2 cellular contexts compared by ENCODE assay signal in the genomic region with DNA sequence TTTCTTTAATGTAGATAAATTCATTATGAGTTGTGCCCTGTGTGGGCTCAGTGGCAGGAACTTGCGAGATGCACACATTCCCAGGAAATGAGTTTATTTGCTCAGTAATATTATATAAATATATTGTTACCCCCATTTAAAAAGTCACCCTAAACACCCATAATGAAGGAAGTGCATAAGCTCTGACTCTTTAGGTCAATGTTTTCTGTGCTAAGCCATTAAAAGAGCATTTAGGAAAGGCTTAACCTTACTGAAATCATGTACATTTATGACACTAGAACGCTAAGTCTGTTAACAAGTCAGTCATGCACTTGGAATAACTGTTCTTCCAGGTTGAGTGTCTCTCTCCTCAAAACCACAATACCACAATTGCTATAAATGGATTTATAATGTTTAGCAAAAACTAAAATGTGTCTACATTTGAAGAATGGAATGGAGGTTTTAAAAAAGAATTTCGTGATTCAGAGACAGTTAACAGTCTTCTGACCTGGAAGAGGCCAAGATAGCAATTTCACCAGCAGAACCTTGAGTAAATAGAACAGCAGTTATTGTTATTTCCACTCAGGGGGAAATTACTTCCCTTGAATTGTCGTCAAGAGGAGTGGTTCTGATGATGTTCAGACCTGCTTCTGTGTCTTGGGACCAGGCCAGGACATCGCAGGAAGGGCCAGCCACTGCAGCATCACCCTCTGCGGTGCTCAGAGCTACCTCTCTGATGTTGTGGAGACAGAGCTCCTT.
A peak's percentile ranks its signal among the peaks of the same experiment; 100 is the strongest.
TF ChIP-seq lines count a peak whose summit lies in the region.

No MANE protein-coding gene starts in this region.

TF ChIP-seq in A549, 52 proteins besides CTCF, POLR2A, EP300 and RAD21 (continued from another document):
- TF ChIP-seq, protein P1, sequence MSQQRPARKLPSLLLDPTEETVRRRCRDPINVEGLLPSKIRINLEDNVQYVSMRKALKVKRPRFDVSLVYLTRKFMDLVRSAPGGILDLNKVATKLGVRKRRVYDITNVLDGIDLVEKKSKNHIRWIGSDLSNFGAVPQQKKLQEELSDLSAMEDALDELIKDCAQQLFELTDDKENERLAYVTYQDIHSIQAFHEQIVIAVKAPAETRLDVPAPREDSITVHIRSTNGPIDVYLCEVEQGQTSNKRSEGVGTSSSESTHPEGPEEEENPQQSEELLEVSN (IDR thresholded peaks at IDR 0.05; ENCODE audit: borderline replicate concordance, low read depth) = no peak
- TF ChIP-seq JUN (IDR thresholded peaks at IDR 0.05) = 0 out of 5 replicates have a peak, but pooled peaks of 1 of the 2 experiments have one; percentile 8
- TF ChIP-seq RNF2 (IDR thresholded peaks at IDR 0.05; ENCODE audit: borderline replicate concordance, low read depth) = no peak
- TF ChIP-seq MYC (IDR thresholded peaks at IDR 0.05; ENCODE audit: borderline replicate concordance, low read length) = no peak
- no peak for TF ChIP-seq CBX2 (IDR thresholded peaks at IDR 0.05; ENCODE audit: borderline replicate concordance, low read depth)
- no peak for TF ChIP-seq HMGXB4 (CRISPR knock-in tag; IDR thresholded peaks at IDR 0.05; ENCODE audit: borderline replicate concordance)
- no peak for TF ChIP-seq FOSL2 (IDR thresholded peaks at IDR 0.05)
- TF ChIP-seq FOSL2 (CRISPR knock-in tag; IDR thresholded peaks at IDR 0.05) = peak; percentile 39; the same call in 1 of the 2 replicates
- no peak for TF ChIP-seq ZC3H11A (IDR thresholded peaks at IDR 0.05)
- TF ChIP-seq PBX3 (IDR thresholded peaks at IDR 0.05) = no peak
- no peak for TF ChIP-seq NPAS2 (CRISPR knock-in tag; IDR thresholded peaks at IDR 0.05; ENCODE audit: borderline replicate concordance)
- TF ChIP-seq, protein P2, sequence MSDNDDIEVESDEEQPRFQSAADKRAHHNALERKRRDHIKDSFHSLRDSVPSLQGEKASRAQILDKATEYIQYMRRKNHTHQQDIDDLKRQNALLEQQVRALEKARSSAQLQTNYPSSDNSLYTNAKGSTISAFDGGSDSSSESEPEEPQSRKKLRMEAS (IDR thresholded peaks at IDR 0.05) = 0 out of 2 replicates have a peak, but pooled peaks have one; percentile 27
- TF ChIP-seq JUNB (IDR thresholded peaks at IDR 0.05) = peak; percentile 48
- TF ChIP-seq BCL3 (IDR thresholded peaks at IDR 0.05) = peak; percentile 38; the same call in 1 of the 3 replicates
- no peak for TF ChIP-seq RCOR1 (IDR thresholded peaks at IDR 0.05; ENCODE audit: low read depth, low read length)

TF ChIP-seq in HEK293, 187 proteins besides CTCF, POLR2A, EP300 and RAD21 (continued from another document and continues in another):
- no peak for TF ChIP-seq KLF1 (tag by site-specific recombination; IDR thresholded peaks at IDR 0.05)
- peak; percentile 98 for TF ChIP-seq WT1 (tag by site-specific recombination; IDR thresholded peaks at IDR 0.05)
- TF ChIP-seq ZFP41 (tag by site-specific recombination; IDR thresholded peaks at IDR 0.05; ENCODE audit: borderline replicate concordance) = no peak
- no peak for TF ChIP-seq ZNF544 (tag by site-specific recombination; IDR thresholded peaks at IDR 0.05)
- no peak for TF ChIP-seq ZSCAN18 (tag by site-specific recombination; IDR thresholded peaks at IDR 0.05)
- TF ChIP-seq OSR2 (tag by site-specific recombination; IDR thresholded peaks at IDR 0.05) = peak; percentile 81
- no peak for TF ChIP-seq YY2 (tag by site-specific recombination; IDR thresholded peaks at IDR 0.05)
- TF ChIP-seq, protein P3, sequence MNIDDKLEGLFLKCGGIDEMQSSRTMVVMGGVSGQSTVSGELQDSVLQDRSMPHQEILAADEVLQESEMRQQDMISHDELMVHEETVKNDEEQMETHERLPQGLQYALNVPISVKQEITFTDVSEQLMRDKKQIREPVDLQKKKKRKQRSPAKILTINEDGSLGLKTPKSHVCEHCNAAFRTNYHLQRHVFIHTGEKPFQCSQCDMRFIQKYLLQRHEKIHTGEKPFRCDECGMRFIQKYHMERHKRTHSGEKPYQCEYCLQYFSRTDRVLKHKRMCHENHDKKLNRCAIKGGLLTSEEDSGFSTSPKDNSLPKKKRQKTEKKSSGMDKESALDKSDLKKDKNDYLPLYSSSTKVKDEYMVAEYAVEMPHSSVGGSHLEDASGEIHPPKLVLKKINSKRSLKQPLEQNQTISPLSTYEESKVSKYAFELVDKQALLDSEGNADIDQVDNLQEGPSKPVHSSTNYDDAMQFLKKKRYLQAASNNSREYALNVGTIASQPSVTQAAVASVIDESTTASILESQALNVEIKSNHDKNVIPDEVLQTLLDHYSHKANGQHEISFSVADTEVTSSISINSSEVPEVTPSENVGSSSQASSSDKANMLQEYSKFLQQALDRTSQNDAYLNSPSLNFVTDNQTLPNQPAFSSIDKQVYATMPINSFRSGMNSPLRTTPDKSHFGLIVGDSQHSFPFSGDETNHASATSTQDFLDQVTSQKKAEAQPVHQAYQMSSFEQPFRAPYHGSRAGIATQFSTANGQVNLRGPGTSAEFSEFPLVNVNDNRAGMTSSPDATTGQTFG (tag by site-specific recombination; IDR thresholded peaks at IDR 0.05; ENCODE audit: borderline replicate concordance) = no peak
- peak; percentile 79 for TF ChIP-seq OVOL3 (tag by site-specific recombination; IDR thresholded peaks at IDR 0.05)
- no peak for TF ChIP-seq ZNF341 (tag by site-specific recombination; IDR thresholded peaks at IDR 0.05; ENCODE audit: low read depth)
- TF ChIP-seq SP7 (tag by site-specific recombination; IDR thresholded peaks at IDR 0.05) = peak; percentile 27; the same call in 1 of the 2 replicates
- no peak for TF ChIP-seq ZNF157 (tag by site-specific recombination; IDR thresholded peaks at IDR 0.05)
- TF ChIP-seq, protein P4, sequence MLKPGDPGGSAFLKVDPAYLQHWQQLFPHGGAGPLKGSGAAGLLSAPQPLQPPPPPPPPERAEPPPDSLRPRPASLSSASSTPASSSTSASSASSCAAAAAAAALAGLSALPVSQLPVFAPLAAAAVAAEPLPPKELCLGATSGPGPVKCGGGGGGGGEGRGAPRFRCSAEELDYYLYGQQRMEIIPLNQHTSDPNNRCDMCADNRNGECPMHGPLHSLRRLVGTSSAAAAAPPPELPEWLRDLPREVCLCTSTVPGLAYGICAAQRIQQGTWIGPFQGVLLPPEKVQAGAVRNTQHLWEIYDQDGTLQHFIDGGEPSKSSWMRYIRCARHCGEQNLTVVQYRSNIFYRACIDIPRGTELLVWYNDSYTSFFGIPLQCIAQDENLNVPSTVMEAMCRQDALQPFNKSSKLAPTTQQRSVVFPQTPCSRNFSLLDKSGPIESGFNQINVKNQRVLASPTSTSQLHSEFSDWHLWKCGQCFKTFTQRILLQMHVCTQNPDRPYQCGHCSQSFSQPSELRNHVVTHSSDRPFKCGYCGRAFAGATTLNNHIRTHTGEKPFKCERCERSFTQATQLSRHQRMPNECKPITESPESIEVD (tag by site-specific recombination; IDR thresholded peaks at IDR 0.05) = 0 out of 2 replicates have a peak, but pooled peaks have one; percentile 26
- TF ChIP-seq ZNF223 (tag by site-specific recombination; IDR thresholded peaks at IDR 0.05) = no peak
- TF ChIP-seq ZBTB21 (tag by site-specific recombination; IDR thresholded peaks at IDR 0.05) = no peak
- TF ChIP-seq MEIS1 (CRISPR knock-in tag; IDR thresholded peaks at IDR 0.05; ENCODE audit: borderline replicate concordance) = 0 out of 2 replicates have a peak, but pooled peaks have one; percentile 45
- no peak for TF ChIP-seq ZNF169 (tag by site-specific recombination; IDR thresholded peaks at IDR 0.05)
- no peak for TF ChIP-seq ZBTB44 (tag by site-specific recombination; IDR thresholded peaks at IDR 0.05)
- TF ChIP-seq, protein P5, sequence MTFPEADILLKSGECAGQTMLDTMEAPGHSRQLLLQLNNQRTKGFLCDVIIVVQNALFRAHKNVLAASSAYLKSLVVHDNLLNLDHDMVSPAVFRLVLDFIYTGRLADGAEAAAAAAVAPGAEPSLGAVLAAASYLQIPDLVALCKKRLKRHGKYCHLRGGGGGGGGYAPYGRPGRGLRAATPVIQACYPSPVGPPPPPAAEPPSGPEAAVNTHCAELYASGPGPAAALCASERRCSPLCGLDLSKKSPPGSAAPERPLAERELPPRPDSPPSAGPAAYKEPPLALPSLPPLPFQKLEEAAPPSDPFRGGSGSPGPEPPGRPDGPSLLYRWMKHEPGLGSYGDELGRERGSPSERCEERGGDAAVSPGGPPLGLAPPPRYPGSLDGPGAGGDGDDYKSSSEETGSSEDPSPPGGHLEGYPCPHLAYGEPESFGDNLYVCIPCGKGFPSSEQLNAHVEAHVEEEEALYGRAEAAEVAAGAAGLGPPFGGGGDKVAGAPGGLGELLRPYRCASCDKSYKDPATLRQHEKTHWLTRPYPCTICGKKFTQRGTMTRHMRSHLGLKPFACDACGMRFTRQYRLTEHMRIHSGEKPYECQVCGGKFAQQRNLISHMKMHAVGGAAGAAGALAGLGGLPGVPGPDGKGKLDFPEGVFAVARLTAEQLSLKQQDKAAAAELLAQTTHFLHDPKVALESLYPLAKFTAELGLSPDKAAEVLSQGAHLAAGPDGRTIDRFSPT (tag by site-specific recombination; IDR thresholded peaks at IDR 0.05) = peak; percentile 56; the same call in 1 of the 2 replicates
- peak; percentile 58 for TF ChIP-seq ZNF639 (tag by site-specific recombination; IDR thresholded peaks at IDR 0.05)
- TF ChIP-seq, protein P6, sequence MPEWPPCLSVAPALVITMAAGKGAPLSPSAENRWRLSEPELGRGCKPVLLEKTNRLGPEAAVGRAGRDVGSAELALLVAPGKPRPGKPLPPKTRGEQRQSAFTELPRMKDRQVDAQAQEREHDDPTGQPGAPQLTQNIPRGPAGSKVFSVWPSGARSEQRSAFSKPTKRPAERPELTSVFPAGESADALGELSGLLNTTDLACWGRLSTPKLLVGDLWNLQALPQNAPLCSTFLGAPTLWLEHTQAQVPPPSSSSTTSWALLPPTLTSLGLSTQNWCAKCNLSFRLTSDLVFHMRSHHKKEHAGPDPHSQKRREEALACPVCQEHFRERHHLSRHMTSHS (tag by site-specific recombination; IDR thresholded peaks at IDR 0.05) = no peak
- TF ChIP-seq SP3 (tag by site-specific recombination; IDR thresholded peaks at IDR 0.05) = no peak
- TF ChIP-seq ZNF837 (tag by site-specific recombination; IDR thresholded peaks at IDR 0.05) = no peak
- peak; percentile 84 for TF ChIP-seq ZNF362 (tag by site-specific recombination; IDR thresholded peaks at IDR 0.05)
- TF ChIP-seq ZNF138 (tag by site-specific recombination; IDR thresholded peaks at IDR 0.05; ENCODE audit: borderline replicate concordance) = no peak
- no peak for TF ChIP-seq MYNN (tag by site-specific recombination; IDR thresholded peaks at IDR 0.05; ENCODE audit: borderline replicate concordance)
- TF ChIP-seq ZNF510 (tag by site-specific recombination; IDR thresholded peaks at IDR 0.05; ENCODE audit: insufficient replicate concordance) = no peak
- peak; percentile 12; the same call in 1 of the 2 replicates for TF ChIP-seq SCRT2 (tag by site-specific recombination; IDR thresholded peaks at IDR 0.05)
- TF ChIP-seq PRDM4 (tag by site-specific recombination; IDR thresholded peaks at IDR 0.05) = no peak
- TF ChIP-seq ZNF302 (tag by site-specific recombination; IDR thresholded peaks at IDR 0.05; ENCODE audit: low read depth) = no peak
- TF ChIP-seq ZNF2 (tag by site-specific recombination; IDR thresholded peaks at IDR 0.05) = no peak
